1 cellular context compared by ENCODE assay signal in genomic region chr10:29063806-29064644, GRCh38.
TF ChIP-seq lines count a peak whose summit lies in the region.

No MANE protein-coding gene starts in this region.

TF ChIP-seq in SK-N-SH, 30 proteins besides CTCF, POLR2A, EP300 and RAD21 (continued from another document):
- TF ChIP-seq PBX3 (IDR thresholded peaks at IDR 0.05) = no peak
- no peak for TF ChIP-seq TAF1 (IDR thresholded peaks at IDR 0.05; ENCODE audit: borderline replicate concordance, low read depth, low read length)
- no peak for TF ChIP-seq FOXM1 (IDR thresholded peaks at IDR 0.05; ENCODE audit: low read depth)
- TF ChIP-seq NRF1 (IDR thresholded peaks at IDR 0.05; ENCODE audit: low read depth, low read length) = no peak
- TF ChIP-seq TEAD4 (IDR thresholded peaks at IDR 0.05; ENCODE audit: borderline replicate concordance, insufficient read depth) = no peak
- TF ChIP-seq GABPA (IDR thresholded peaks at IDR 0.05; ENCODE audit: low read depth) = no peak
- no peak for TF ChIP-seq GATA2 (CRISPR knock-in tag; IDR thresholded peaks at IDR 0.05)
- TF ChIP-seq POLR2AphosphoS5 (IDR thresholded peaks at IDR 0.05; ENCODE audit: low read depth, low read length) = no peak
- TF ChIP-seq MXI1 (IDR thresholded peaks at IDR 0.05; ENCODE audit: low read depth, low read length) = no peak
- TF ChIP-seq FOSL2 (IDR thresholded peaks at IDR 0.05; ENCODE audit: borderline replicate concordance, low read depth) = no peak
- TF ChIP-seq FOXJ3 (CRISPR knock-in tag; IDR thresholded peaks at IDR 0.05) = no peak
